Comparison of ENCODE assay signal across 2 cellular contexts in the genomic region with DNA sequence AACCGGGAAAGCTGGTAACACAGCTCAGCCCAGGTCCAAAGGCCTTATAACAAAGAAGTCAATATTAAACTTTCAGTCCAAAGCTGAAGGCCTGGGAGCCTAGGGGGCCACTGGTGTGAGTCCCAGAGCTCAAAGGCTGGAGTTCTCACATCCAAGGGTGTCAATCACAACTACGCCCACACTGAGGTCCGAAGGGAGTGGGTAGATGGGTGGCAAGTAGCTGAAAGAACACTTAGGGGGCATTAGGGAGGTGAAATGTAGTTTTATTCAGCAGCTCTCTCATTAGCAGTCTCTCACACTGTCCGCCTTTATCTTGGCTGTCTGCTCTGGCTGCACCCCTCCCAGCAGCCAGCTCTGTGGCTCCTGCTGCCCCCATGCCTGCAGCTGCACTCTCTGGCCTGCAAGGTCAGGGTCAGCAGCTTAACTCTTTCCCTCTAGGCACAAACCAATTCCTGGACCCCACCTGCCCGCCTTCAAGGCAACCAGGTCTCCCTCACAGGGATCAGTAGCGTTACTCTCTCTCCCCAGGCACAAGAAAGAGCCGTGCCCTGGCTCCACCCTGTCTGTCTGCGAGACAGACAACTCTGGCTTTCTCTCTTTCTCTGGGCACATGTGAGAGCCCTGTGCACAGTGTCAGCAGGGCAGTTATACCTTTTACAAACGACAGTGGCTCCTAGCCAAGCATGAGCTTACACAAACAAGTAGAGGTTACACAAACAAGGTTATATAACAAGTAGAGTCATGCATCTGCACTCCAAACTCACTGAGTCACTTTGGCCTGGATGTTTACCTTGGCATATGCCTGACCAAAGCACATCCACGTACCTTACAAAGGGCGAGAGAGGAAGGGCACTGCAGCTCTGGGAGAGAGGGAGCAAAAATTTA.
TF ChIP-seq lines count a peak whose summit lies in the region.

No MANE protein-coding gene starts in this region.

TF ChIP-seq in H1, 55 proteins besides CTCF, POLR2A, EP300 and RAD21 (continued from another document):
- TF ChIP-seq, protein P1, sequence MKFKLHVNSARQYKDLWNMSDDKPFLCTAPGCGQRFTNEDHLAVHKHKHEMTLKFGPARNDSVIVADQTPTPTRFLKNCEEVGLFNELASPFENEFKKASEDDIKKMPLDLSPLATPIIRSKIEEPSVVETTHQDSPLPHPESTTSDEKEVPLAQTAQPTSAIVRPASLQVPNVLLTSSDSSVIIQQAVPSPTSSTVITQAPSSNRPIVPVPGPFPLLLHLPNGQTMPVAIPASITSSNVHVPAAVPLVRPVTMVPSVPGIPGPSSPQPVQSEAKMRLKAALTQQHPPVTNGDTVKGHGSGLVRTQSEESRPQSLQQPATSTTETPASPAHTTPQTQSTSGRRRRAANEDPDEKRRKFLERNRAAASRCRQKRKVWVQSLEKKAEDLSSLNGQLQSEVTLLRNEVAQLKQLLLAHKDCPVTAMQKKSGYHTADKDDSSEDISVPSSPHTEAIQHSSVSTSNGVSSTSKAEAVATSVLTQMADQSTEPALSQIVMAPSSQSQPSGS (IDR thresholded peaks at IDR 0.05; ENCODE audit: low read length) = no peak
- TF ChIP-seq SAP30 (IDR thresholded peaks at IDR 0.05; ENCODE audit: insufficient read depth, insufficient replicate concordance, low read length) (no peak), SIN3A (conservative IDR thresholded peaks at IDR 0.05 in 1 of 2, IDR thresholded peaks at IDR 0.05 in 1 of 2; ENCODE audit: low read depth in 1 of 2, low read length in 2 of 2) (no peak), JUN (IDR thresholded peaks at IDR 0.05; ENCODE audit: low read depth, low read length) (no peak), RFX5 (IDR thresholded peaks at IDR 0.05; ENCODE audit: borderline replicate concordance, low read depth, low read length) (no peak), BCL11A (IDR thresholded peaks at IDR 0.05; ENCODE audit: low read depth in 2 of 2, low read length in 2 of 2) (no peak)

TF ChIP-seq in SK-N-SH treated with all-trans-retinoic acid at 6 μM for 48 hours, 23 proteins besides CTCF, POLR2A, EP300 and RAD21 (continued from another document):
- TF ChIP-seq, protein P2, sequence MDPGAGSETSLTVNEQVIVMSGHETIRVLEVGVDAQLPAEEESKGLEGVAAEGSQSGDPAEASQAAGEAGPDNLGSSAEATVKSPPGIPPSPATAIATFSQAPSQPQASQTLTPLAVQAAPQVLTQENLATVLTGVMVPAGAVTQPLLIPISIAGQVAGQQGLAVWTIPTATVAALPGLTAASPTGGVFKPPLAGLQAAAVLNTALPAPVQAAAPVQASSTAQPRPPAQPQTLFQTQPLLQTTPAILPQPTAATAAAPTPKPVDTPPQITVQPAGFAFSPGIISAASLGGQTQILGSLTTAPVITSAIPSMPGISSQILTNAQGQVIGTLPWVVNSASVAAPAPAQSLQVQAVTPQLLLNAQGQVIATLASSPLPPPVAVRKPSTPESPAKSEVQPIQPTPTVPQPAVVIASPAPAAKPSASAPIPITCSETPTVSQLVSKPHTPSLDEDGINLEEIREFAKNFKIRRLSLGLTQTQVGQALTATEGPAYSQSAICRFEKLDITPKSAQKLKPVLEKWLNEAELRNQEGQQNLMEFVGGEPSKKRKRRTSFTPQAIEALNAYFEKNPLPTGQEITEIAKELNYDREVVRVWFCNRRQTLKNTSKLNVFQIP (CRISPR knock-in tag; IDR thresholded peaks at IDR 0.05; ENCODE audit: borderline replicate concordance, low read depth) = no peak
- no peak for TF ChIP-seq ZNF70 (CRISPR knock-in tag; IDR thresholded peaks at IDR 0.05)
- TF ChIP-seq ZNF8 (CRISPR knock-in tag; IDR thresholded peaks at IDR 0.05) = no peak
- TF ChIP-seq, protein P3, sequence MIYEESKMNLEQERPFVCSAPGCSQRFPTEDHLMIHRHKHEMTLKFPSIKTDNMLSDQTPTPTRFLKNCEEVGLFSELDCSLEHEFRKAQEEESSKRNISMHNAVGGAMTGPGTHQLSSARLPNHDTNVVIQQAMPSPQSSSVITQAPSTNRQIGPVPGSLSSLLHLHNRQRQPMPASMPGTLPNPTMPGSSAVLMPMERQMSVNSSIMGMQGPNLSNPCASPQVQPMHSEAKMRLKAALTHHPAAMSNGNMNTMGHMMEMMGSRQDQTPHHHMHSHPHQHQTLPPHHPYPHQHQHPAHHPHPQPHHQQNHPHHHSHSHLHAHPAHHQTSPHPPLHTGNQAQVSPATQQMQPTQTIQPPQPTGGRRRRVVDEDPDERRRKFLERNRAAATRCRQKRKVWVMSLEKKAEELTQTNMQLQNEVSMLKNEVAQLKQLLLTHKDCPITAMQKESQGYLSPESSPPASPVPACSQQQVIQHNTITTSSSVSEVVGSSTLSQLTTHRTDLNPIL (CRISPR knock-in tag; IDR thresholded peaks at IDR 0.05; ENCODE audit: low read depth) = no peak
- no peak for TF ChIP-seq ISL1 (CRISPR knock-in tag; IDR thresholded peaks at IDR 0.05)
